8 cellular contexts compared by ENCODE assay signal in the genomic region with DNA sequence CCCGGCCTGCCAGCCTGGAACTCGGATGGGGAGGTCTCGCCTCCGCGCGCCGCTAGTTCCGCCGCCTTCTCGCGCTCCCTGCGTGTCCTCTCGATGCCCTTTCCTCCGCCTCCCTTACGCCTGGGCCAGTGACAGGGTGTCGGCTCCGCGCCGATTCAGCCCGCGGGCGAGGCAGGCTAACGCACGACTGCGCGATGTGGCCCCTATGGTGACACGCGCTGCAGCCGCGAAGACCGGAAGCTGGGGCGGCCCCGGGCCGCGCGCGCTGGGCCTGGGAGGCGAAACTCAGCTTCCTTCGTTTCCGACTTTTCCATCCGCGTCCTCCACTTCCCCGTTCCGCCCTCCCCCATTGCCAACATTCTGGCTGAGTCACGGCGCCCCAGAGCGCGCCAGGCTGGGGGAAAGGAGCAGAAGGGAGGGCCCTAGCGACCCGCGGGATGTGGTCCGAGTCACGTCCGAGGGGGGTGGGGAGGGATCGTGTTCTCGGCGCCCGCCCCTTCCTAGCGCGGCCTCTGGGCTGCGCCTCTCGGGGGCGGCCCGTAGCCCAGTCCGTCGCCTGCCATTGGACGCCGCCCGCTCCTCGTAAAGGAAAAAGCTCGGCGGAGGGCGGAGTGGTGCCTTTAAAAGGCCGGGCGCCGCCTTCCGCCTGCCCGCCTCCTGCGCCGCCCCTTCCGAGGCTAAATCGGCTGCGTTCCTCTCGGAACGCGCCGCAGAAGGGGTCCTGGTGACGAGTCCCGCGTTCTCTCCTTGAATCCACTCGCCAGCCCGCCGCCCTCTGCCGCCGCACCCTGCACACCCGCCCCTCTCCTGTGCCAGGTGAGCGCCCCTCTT. TPM values are rescaled to one million over a fixed set of nuclear protein-coding genes. Genes with fewer than 3 reads are reported as not detected.
DNase-seq lines count a peak whose midpoint lies in the region; ATAC-seq, FAIRE-seq and TF ChIP-seq lines count a peak whose summit lies in the region.

ALDOA (plus strand) TSS at position 649 of the 831 bp plus-strand sequence. CDS start 1,138 bp downstream, outside the sequence.

- FAIRE-seq in HTR-8/SVneo (lab: Jason Lieb, UNC): no peak
- no peak for FAIRE-seq in H1 (lab: Jason Lieb, UNC)

- H3K18ac ChIP-seq in H1 (ENCODE audit: extremely low read depth, low read length): peak within 1 kb of the TSS; percentile 100
- peak within 1 kb of the TSS; percentile 53 for H3K18ac ChIP-seq in mesendoderm (ENCODE audit: low read length)

- H4K8ac ChIP-seq in H1 (ENCODE audit: extremely low read depth, insufficient read depth, low read length) (peak within 1 kb of the TSS; percentile 91), mesendoderm (ENCODE audit: low read depth, low read length) (no peak within 1 kb of the TSS)

- no peak for TF ChIP-seq RAD21 in H1 (IDR thresholded peaks at IDR 0.05 in 1 of 2, conservative IDR thresholded peaks at IDR 0.05 in 1 of 2; ENCODE audit: low read depth in 2 of 2, low read length in 2 of 2)

- 2% methylated on average over 68 of the region's 97 CpGs; no CpG with 5 or more reads in 1 of the 2 experiments for WGBS in H1 (ENCODE audit: extremely low coverage in 1 of 2, insufficient coverage in 1 of 2, insufficient read length in 1 of 2, insufficient replicate concordance in 2 of 2, low coverage in 1 of 2, low lambda C conversion rate in 2 of 2, missing lambda C conversion rate in 1 of 2), 2 experiments
- no CpG with 5 or more reads among the region's 97 CpGs for WGBS in mesendoderm (ENCODE audit: extremely low coverage, insufficient coverage, low lambda C conversion rate)

- H3K27me3 ChIP-seq in H1 (replicated peaks in 1 of 4; ENCODE audit: control insufficient read depth in 3 of 4, extremely low read depth in 1 of 4, insufficient read depth in 3 of 4, low read length in 3 of 4) (no peaks in the 10 kb centered on the region), mesendoderm (ENCODE audit: insufficient read depth, low read length, poor library complexity) (no peaks in the 10 kb centered on the region)

- H3K14ac ChIP-seq in H1 (ENCODE audit: insufficient read length): peak within 1 kb of the TSS; percentile 24

- peak; percentile 93 to 95 for TF ChIP-seq POLR2A in H1 (IDR thresholded peaks at IDR 0.05; ENCODE audit: control extremely low read depth in 1 of 2, low read depth in 2 of 2, low read length in 2 of 2)

- peaks cover 18% of the 10 kb centered on the region for H3K23me2 ChIP-seq in H1 (ENCODE audit: low read depth, low read length)

- H3K4ac ChIP-seq in H1 (replicated peaks; ENCODE audit: insufficient read length, low read depth, low read length) (peak within 1 kb of the TSS; percentile 100), mesendoderm (ENCODE audit: low read depth, low read length) (peak within 1 kb of the TSS; percentile 98)

- H2BK5ac ChIP-seq in H1 (ENCODE audit: low read depth, low read length) (peak within 1 kb of the TSS; percentile 100), mesendoderm (ENCODE audit: low read length) (peak within 1 kb of the TSS; percentile 100)

- H2BK120ac ChIP-seq in H1 (replicated peaks; ENCODE audit: low read depth, low read length): peak within 1 kb of the TSS; percentile 91
- H2BK120ac ChIP-seq in mesendoderm (ENCODE audit: low read depth, low read length): peak within 1 kb of the TSS; percentile 46

- H4K91ac ChIP-seq in H1 (replicated peaks; ENCODE audit: insufficient read length, low read length): peak within 1 kb of the TSS; percentile 100

- H3K4me1 ChIP-seq in H1 (replicated peaks in 1 of 4; ENCODE audit: control insufficient read depth in 3 of 4, insufficient read depth in 4 of 4, low read length in 3 of 4) (peaks cover 6 to 27% (median 15%) of the 10 kb centered on the region in 4 experiments), mesendoderm (ENCODE audit: control insufficient read depth, low read depth, low read length) (peaks cover 11% of the 10 kb centered on the region)

- DNase-seq in COLO668 (lab: John Stamatoyannopoulos, UW; ENCODE audit: unreplicated experiment) (peak; percentile 99), HTR-8/SVneo (ENCODE audit: insufficient read length, low spot score) (peak; percentile 91), NOMO-1 treated with dmso at 0.1 percent for 144 hours (lab: John Stamatoyannopoulos, UW; ENCODE audit: unreplicated experiment) (peak; percentile 99), H1 (ENCODE audit: low read depth in 1 of 2, low spot score in 2 of 2) (peak; percentile 89 to 92), mesendoderm (peak; percentile 99)
- peak; percentile 87 to 98 (median 94) for DNase-seq in activated CD8-positive, alpha-beta memory T cell treated with anti-CD3 and anti-CD28 coated beads for 48 hours (ENCODE audit: low read depth in 2 of 3, low spot score in 2 of 3)
- DNase-seq in stimulated activated CD8-positive, alpha-beta memory T cell treated with anti-CD3 and anti-CD28 coated beads, Interleukin-15, amount 100 ng/mL, for 1 hour (ENCODE audit: low read depth): peak; percentile 84

- no peaks in the 10 kb centered on the region for H3K9me3 ChIP-seq in H1 (ENCODE audit: insufficient read depth in 2 of 2, low read depth in 1 of 2, low read length in 1 of 2)

- peak within 1 kb of the TSS; percentile 81 to 92 (median 84) for H3K9ac ChIP-seq in H1 (replicated peaks in 1 of 4; ENCODE audit: extremely low read depth in 1 of 4, low read depth in 3 of 4, low read length in 3 of 4)
- peak within 1 kb of the TSS; percentile 100 for H3K9ac ChIP-seq in mesendoderm (ENCODE audit: low read length)

- peak within 1 kb of the TSS; percentile 92; the same call in 1 of the 2 replicates for H2BK12ac ChIP-seq in H1 (ENCODE audit: low read depth, low read length)

- no peak; a peak in 1 of 3 replicates for TF ChIP-seq EP300 in H1 (IDR thresholded peaks at IDR 0.05; ENCODE audit: borderline replicate concordance in 1 of 2, low read depth in 2 of 2, low read length in 2 of 2)

- POLR2A ChIA-PET in H1 (lab: Charles Lee; ENCODE audit: partially characterized antibody): interaction anchor here (0.6 to 21.2 kb wide), 28 partner anchors 11 to 378 kb away, joined by 3 to 353 read pairs (median 4); partner anchors contain the start of genes ASPHD1, CD2BP2, HIRIP3 and PPP4C

- H2AFZ ChIP-seq in H1 (ENCODE audit: low read length): peak within 1 kb of the TSS; percentile 19; the same call in 1 of the 2 replicates

- H3K79me1 ChIP-seq in H1 (ENCODE audit: low read depth, low read length) (peaks cover 9% of the 10 kb centered on the region; the same call in 1 of the 2 replicates), mesendoderm (ENCODE audit: low read length) (peaks cover 28% of the 10 kb centered on the region)

- H3K27ac ChIP-seq in H1 (ENCODE audit: low read depth, low read length): peak within 1 kb of the TSS; percentile 84
- peak within 1 kb of the TSS; percentile 100 for H3K27ac ChIP-seq in mesendoderm (ENCODE audit: low read depth, low read length)

- H3K79me2 ChIP-seq in H1 (ENCODE audit: control insufficient read depth in 1 of 2, insufficient read depth in 2 of 2, low read length in 2 of 2) (peaks cover 15 to 30% of the 10 kb centered on the region in 2 experiments), mesendoderm (ENCODE audit: control insufficient read depth, insufficient read depth, low read length) (peaks cover 25% of the 10 kb centered on the region)

- H2AK5ac ChIP-seq in H1 (ENCODE audit: low read depth, low read length) (peak within 1 kb of the TSS; percentile 28; the same call in 1 of the 2 replicates), mesendoderm (ENCODE audit: low read length) (peak within 1 kb of the TSS; percentile 94)

- no peak for TF ChIP-seq CTCF in H1 (IDR thresholded peaks at IDR 0.05; ENCODE audit: control extremely low read depth in 1 of 3, insufficient read depth in 1 of 3, low read depth in 1 of 3, low read length in 3 of 3)

- peak within 1 kb of the TSS; percentile 71 to 92 (median 88) for H3K4me3 ChIP-seq in H1 (ENCODE audit: extremely low read depth in 1 of 4, insufficient read depth in 2 of 4, low read depth in 3 of 4, low read length in 4 of 4)
- H3K4me3 ChIP-seq in mesendoderm (ENCODE audit: low read length): peak within 1 kb of the TSS; percentile 88

- no peak within 1 kb of the TSS for H3K23ac ChIP-seq in H1 (ENCODE audit: insufficient read length)
- H3K23ac ChIP-seq in mesendoderm (ENCODE audit: low read length): peak within 1 kb of the TSS; percentile 96

- peak within 1 kb of the TSS; percentile 80; the same call in 1 of the 2 replicates for H2BK20ac ChIP-seq in H1 (ENCODE audit: low read length)

- H3K36me3 ChIP-seq in H1 (ENCODE audit: control insufficient read depth in 2 of 4, insufficient read depth in 4 of 4, low read length in 3 of 4) (peaks cover 15 to 33% (median 32%) of the 10 kb centered on the region in 4 experiments), mesendoderm (ENCODE audit: control insufficient read depth, insufficient read depth, low read length) (peaks cover 20% of the 10 kb centered on the region)

- H2BK15ac ChIP-seq in H1 (ENCODE audit: low read length) (peak within 1 kb of the TSS; percentile 100; the same call in 1 of the 2 replicates), mesendoderm (replicated peaks; ENCODE audit: low read depth) (no peak within 1 kb of the TSS)

- peak within 1 kb of the TSS; percentile 73 to 81 for H3K4me2 ChIP-seq in H1 (ENCODE audit: insufficient read depth in 1 of 2, low read depth in 2 of 2, low read length in 2 of 2)
- H3K4me2 ChIP-seq in mesendoderm (ENCODE audit: low read length): peak within 1 kb of the TSS; percentile 93

- CTCF ChIA-PET in H1 (lab: Charles Lee; ENCODE audit: partially characterized antibody): interaction anchor here (0.6 to 7.3 kb wide), 4 partner anchors 8 to 47 kb away, joined by 3 to 51 read pairs (median 8); partner anchors contain the start of genes GDPD3 and TBX6

- H4K5ac ChIP-seq in H1 (ENCODE audit: insufficient read length, low read depth, low read length): peak within 1 kb of the TSS; percentile 100
- no peak within 1 kb of the TSS for H4K5ac ChIP-seq in mesendoderm (ENCODE audit: low read length)

- peak; percentile 66 for ATAC-seq in GM21360 (IDR thresholded peaks at IDR 0.05; ENCODE audit: unreplicated experiment)

- H4K20me1 ChIP-seq in H1 (replicated peaks in 1 of 2; ENCODE audit: control insufficient read depth in 1 of 2, insufficient read depth in 2 of 2, low read length in 2 of 2): peaks cover 12 to 31% of the 10 kb centered on the region in 2 experiments

- peak within 1 kb of the TSS; percentile 96 for H3K56ac ChIP-seq in H1 (replicated peaks; ENCODE audit: insufficient read length, low read depth, low read length)
- H3K56ac ChIP-seq in mesendoderm (ENCODE audit: low read length): peak within 1 kb of the TSS; percentile 100

RNA-seq across cellular contexts. Expression of gene ALDOA, which starts in this region (rescaled TPM):
- 1,083 and 1,146 TPM in 2 replicates for total RNA-seq in H1 (2021; fragmentation: NEBNext Ultra II Directional; extraction: Animal tissue kit (Norgen Biotek cat#: 25700))
- 1,072 and 1,397 TPM in 2 replicates for polyA plus RNA-seq in H1 (2011; rRNA removed)
- 884 TPM for polyA plus RNA-seq in H1 (2011; cell fraction: cytosol; rRNA removed)
- polyA plus RNA-seq in H1 (2011; cell fraction: nucleus; rRNA removed): 1,022 TPM
- 986 to 1,460 TPM (median 1,381 TPM) in 4 replicates for polyA plus RNA-seq in H1 (2012, experiment 1 of 2)
- polyA plus RNA-seq in H1 (2012, experiment 2 of 2): 2,176 TPM
- 777 TPM for polyA plus RNA-seq in H1 (2013, experiment 1 of 2)
- 779 TPM for polyA plus RNA-seq in H1 (2013, experiment 2 of 2)
- 753 and 900 TPM in 2 replicates for polyA minus RNA-seq in H1 (2011; rRNA and poly(A)+ RNA removed)
- 734 TPM for polyA minus RNA-seq in H1 (2011; cell fraction: cytosol; rRNA and poly(A)+ RNA removed)
- polyA minus RNA-seq in H1 (2011; cell fraction: nucleus; rRNA and poly(A)+ RNA removed): 382 TPM
- polyA plus RNA-seq in mesendoderm (2013, experiment 1 of 2): 759 TPM
- 778 TPM for polyA plus RNA-seq in mesendoderm (2013, experiment 2 of 2)

Comparison
In these comparisons a context has a peak if more than half of its experiments do, and no peak if none do; other contexts are left out.
1. Peak in every context shown above with its lines: DNase-seq, ATAC-seq, H3K4me3 ChIP-seq and H3K27ac ChIP-seq.